ENCODE assay signal across 23 cellular contexts in genomic region chr14:75016815-75017214, GRCh38. TPM values are rescaled to one million over a fixed set of nuclear protein-coding genes. Genes with fewer than 3 reads are reported as not detected.
DNase-seq lines count a peak whose midpoint lies in the region; ATAC-seq and TF ChIP-seq lines count a peak whose summit lies in the region.
"Had no signal": no experiment of that assay in that cellular context is flagged by ENCODE, and none has a peak within 500 bp of the region (broad histone marks: within the 10 kb centered on the region; RNA-seq: fewer than 3 reads in every experiment).

No MANE protein-coding gene starts in this region.

- DNase-seq in Ammon's horn (ENCODE audit: low spot score) (peak; percentile 65), amygdala (lab: John Stamatoyannopoulos, UW) (peak in 29 of 56 donors; percentile 1 to 60 (median 10)), medulla oblongata (ENCODE audit: extremely low spot score) (peak; percentile 77), putamen (ENCODE audit: low spot score) (peak; percentile 9), WERI-Rb-1 (no peak), lower leg skin (ENCODE audit: low spot score in 2 of 2) (no peak)
- DNase-seq: 8988T; CD8-positive, alpha-beta memory T cell; GF-D8; IMR-90; NCI-H1092 treated with DMSO at 0.1 percent for 48 hours; NCI-H1436 treated with DMSO at 0.1 percent for 48 hours; NCI-H2029; NCI-H2227 treated with DMSO at 0.1 percent for 48 hours; NCI-H510A treated with DMSO at 0.1 percent for 48 hours; NCI-H748 treated with DMSO at 0.1 percent for 48 hours; SHP77 treated with DMSO at 0.1 percent for 48 hours had no signal

- 94 to 95% methylated on average over 3 of the region's 3 CpGs for WGBS in lower leg skin, 2 donors

- H3K27me3 ChIP-seq in WERI-Rb-1 (ENCODE audit: insufficient read depth, low read depth, severe bottlenecking): no peaks in the 10 kb centered on the region

- ATAC-seq in HG02852 (IDR thresholded peaks at IDR 0.05; ENCODE audit: unreplicated experiment) (no peak), HG03159 (IDR thresholded peaks at IDR 0.05; ENCODE audit: unreplicated experiment) (no peak)
- ATAC-seq: GM23338 had no signal

- intact Hi-C loops in lower leg skin (cut with DNase I; ENCODE audit: low total_unique reads): no loop called here

- no peak for TF ChIP-seq CTCF in WERI-Rb-1 (IDR thresholded peaks at IDR 0.05; ENCODE audit: low read depth, low read length)
- TF ChIP-seq CTCF in lower leg skin (IDR thresholded peaks at IDR 0.05): no peak

- TF ChIP-seq POLR2A in lower leg skin (IDR thresholded peaks at IDR 0.05): no peak

- H3K27ac ChIP-seq in WERI-Rb-1: no peak overlapping the region
- H3K27ac ChIP-seq: KMS-11, RWPE1 had no signal

- H3K9me3 ChIP-seq in WERI-Rb-1 (ENCODE audit: severe bottlenecking): no peaks in the 10 kb centered on the region
- H3K9me3 ChIP-seq: HAP-1 had no signal

- H3K36me3 ChIP-seq in WERI-Rb-1: peaks cover 58% of the 10 kb centered on the region
- H3K36me3 ChIP-seq: HAP-1 had no signal

- H3K4me3 ChIP-seq in WERI-Rb-1 (ENCODE audit: low read depth, low read length): no peak overlapping the region
- H3K4me3 ChIP-seq in lower leg skin (ENCODE audit: low read depth, poor library complexity, severe bottlenecking): no peak overlapping the region
- H3K4me3 ChIP-seq: GM23338, HAP-1 had no signal

RNA-seq across cellular contexts. Expression of gene EIF2B2, which starts 14.1 kb away (rescaled TPM):
- total RNA-seq in lower leg skin: 10 to 100 TPM; 37.0 to 45.6 (median 37.9) TPM

RNA-seq across cellular contexts. Expression of gene MLH3, which starts 34.5 kb away (rescaled TPM):
- total RNA-seq in lower leg skin: 10 to 100 TPM; 16.9 to 20.9 (median 19.5) TPM

RNA-seq across cellular contexts. Expression of gene ACYP1, which starts 47.0 kb away (rescaled TPM):
- 10 to 100 TPM; 12.7 to 23.8 (median 20.3) TPM for total RNA-seq in lower leg skin

RNA-seq across cellular contexts. Expression of gene ZC2HC1C, which starts 52.6 kb away (rescaled TPM):
- 1 to 10 TPM in 3 of 4 donors, under 1 TPM in 1; 0.76 to 8.7 (median 3.8) TPM for total RNA-seq in lower leg skin

Comparison
In these comparisons a context has a peak if more than half of its experiments do, and no peak if none do; other contexts are left out.
1. DNase-seq: peak in Ammon's horn (single experiment), amygdala (29 of 56), medulla oblongata (single experiment) and putamen (single experiment); none in WERI-Rb-1 (single experiment) and lower leg skin (0 of 2).